12 cellular contexts compared by ENCODE assay signal in the genomic region with DNA sequence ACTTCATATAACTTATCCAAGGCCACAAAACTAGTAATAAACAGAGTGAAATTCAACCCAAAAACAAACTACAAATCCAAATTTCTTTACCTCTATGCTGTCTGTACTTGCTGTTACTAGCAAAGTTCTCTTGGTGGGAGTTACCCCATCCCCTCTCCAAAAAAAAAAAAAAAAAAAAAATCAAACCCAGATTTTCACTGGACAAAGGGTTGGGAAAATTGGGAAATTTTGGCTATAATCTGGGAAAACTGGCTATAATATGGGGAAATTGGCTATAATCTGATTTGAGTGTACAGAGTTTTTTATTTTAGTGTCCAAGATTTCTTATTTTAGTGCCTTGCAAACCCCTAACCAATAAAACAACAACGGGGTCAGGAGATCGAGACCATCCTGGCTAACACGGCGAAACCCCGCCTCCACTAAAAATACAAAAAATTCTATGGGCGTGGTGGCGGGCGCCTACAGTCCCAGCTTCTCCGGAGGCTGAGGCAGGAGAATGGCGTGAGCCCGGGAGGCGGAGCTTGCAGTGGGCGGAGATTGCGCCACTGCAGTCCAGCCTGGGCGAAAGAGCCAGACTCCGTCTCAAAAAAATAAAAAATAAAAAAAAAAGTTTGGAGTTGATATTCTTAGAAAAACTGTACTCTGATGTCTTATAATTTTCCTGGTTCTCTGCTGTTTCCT.
A peak's percentile ranks its signal among the peaks of the same experiment; 100 is the strongest.
DNase-seq lines count a peak whose midpoint lies in the region; ATAC-seq and TF ChIP-seq lines count a peak whose summit lies in the region.
"Had no signal": no experiment of that assay in that cellular context is flagged by ENCODE, and none has a peak within 500 bp of the region (broad histone marks: within the 10 kb centered on the region; RNA-seq: fewer than 3 reads in every experiment).

No MANE protein-coding gene starts in this region.

- no peaks in the 10 kb centered on the region for H3K9me3 ChIP-seq in Loucy (ENCODE audit: insufficient read depth, low read depth, low read length)
- no peaks in the 10 kb centered on the region for H3K9me3 ChIP-seq in colonic mucosa

- no peaks in the 10 kb centered on the region for H3K27me3 ChIP-seq in Loucy (ENCODE audit: insufficient read depth, low read length, poor library complexity, severe bottlenecking)
- H3K27me3 ChIP-seq in colonic mucosa = no peaks in the 10 kb centered on the region

- H3K9me2 ChIP-seq in Loucy (replicated peaks; ENCODE audit: low read depth, low read length) = no peaks in the 10 kb centered on the region

- no peaks in the 10 kb centered on the region for H3K9me3 Mint-ChIP-seq in natural killer cell treated with Interleukin-12 subunit alpha and Interleukin-12 subunit beta and Interleukin-15 and Interleukin-18, amount 100 ng/mL, for 72 hours
- H3K9me3 Mint-ChIP-seq: activated naive CD4-positive, alpha-beta T cell treated with anti-CD3 and anti-CD28 coated beads, Interleukin-2, amount 50 U/mL, for 24 hours had no signal

- peak overlapping the region; percentile 87 to 94 for H3K27ac Mint-ChIP-seq in natural killer cell treated with Interleukin-12 subunit alpha and Interleukin-12 subunit beta and Interleukin-15 and Interleukin-18, amount 100 ng/mL, for 72 hours
- H3K27ac Mint-ChIP-seq: activated naive CD4-positive, alpha-beta T cell treated with anti-CD3 and anti-CD28 coated beads, Interleukin-2, amount 50 U/mL, for 24 hours had no signal

- peaks cover 57% of the 10 kb centered on the region for H3K4me1 ChIP-seq in Loucy (ENCODE audit: insufficient read depth, low read length, poor library complexity, severe bottlenecking)
- H3K4me1 ChIP-seq in colonic mucosa = no peaks in the 10 kb centered on the region

- H3K4me3 ChIP-seq in AG10803 (ENCODE audit: low read length) (no peak overlapping the region), Loucy (ENCODE audit: low read length, poor library complexity, severe bottlenecking) (no peak overlapping the region), colonic mucosa (no peak overlapping the region)

- no peak overlapping the region for H2AFZ ChIP-seq in Loucy (ENCODE audit: low read length)

- no peak for ATAC-seq in natural killer cell treated with Interleukin-12 subunit alpha and Interleukin-12 subunit beta and Interleukin-15 and Interleukin-18, amount 100 ng/mL, for 72 hours
- ATAC-seq in HG02840 (IDR thresholded peaks at IDR 0.05; ENCODE audit: low FRiP score, unreplicated experiment) = no peak
- no peak for ATAC-seq in HG03039 (IDR thresholded peaks at IDR 0.05; ENCODE audit: unreplicated experiment)
- no peak for ATAC-seq in HG03521 (IDR thresholded peaks at IDR 0.05; ENCODE audit: unreplicated experiment)

- H3K27ac ChIP-seq in colonic mucosa = peak overlapping the region; percentile 37

- peak overlapping the region; percentile 53 for H3K4me2 ChIP-seq in Loucy (ENCODE audit: low read depth, low read length, poor library complexity, severe bottlenecking)

- H4K20me1 ChIP-seq in Loucy (ENCODE audit: insufficient read depth, low read length, poor library complexity, severe bottlenecking) = peaks cover 96% of the 10 kb centered on the region

- TF ChIP-seq CTCF in AG10803 (conservative IDR thresholded peaks at IDR 0.05; ENCODE audit: low read length) (no peak), Loucy (conservative IDR thresholded peaks at IDR 0.05; ENCODE audit: low read length) (no peak), colonic mucosa (IDR thresholded peaks at IDR 0.05) (no peak)

- peaks cover 11% of the 10 kb centered on the region for H3K36me3 Mint-ChIP-seq in natural killer cell treated with Interleukin-12 subunit alpha and Interleukin-12 subunit beta and Interleukin-15 and Interleukin-18, amount 100 ng/mL, for 72 hours

- peaks cover 79% of the 10 kb centered on the region in 2 donors for H3K4me1 Mint-ChIP-seq in natural killer cell treated with Interleukin-12 subunit alpha and Interleukin-12 subunit beta and Interleukin-15 and Interleukin-18, amount 100 ng/mL, for 72 hours (ENCODE audit: low read depth in 2 of 2)

- peaks cover 99% of the 10 kb centered on the region for H3K79me2 ChIP-seq in Loucy (ENCODE audit: insufficient read depth, low read length)

- DNase-seq in AG10803 (ENCODE audit: low read depth) (peak; percentile 24), colonic mucosa (no peak)
- no peak for DNase-seq in natural killer cell treated with Interleukin-12 subunit alpha and Interleukin-12 subunit beta and Interleukin-15 and Interleukin-18, amount 100 ng/mL, for 72 hours (ENCODE audit: low spot score)
- DNase-seq in central memory CD4-positive, alpha-beta T cell = no peak
- DNase-seq: Calu3, foreskin melanocyte, NCI-H1417 had no signal

- no peaks in the 10 kb centered on the region for H3K27me3 Mint-ChIP-seq in natural killer cell treated with Interleukin-12 subunit alpha and Interleukin-12 subunit beta and Interleukin-15 and Interleukin-18, amount 100 ng/mL, for 72 hours
- H3K27me3 Mint-ChIP-seq: activated naive CD4-positive, alpha-beta T cell treated with anti-CD3 and anti-CD28 coated beads, Interleukin-2, amount 50 U/mL, for 24 hours had no signal

- H3K9ac ChIP-seq in Loucy (ENCODE audit: low read depth, low read length, poor library complexity, severe bottlenecking) (no peak overlapping the region), colonic mucosa (ENCODE audit: low read depth in 2 of 2, low read length in 2 of 2) (no peak overlapping the region)

- H3F3A ChIP-seq in Loucy (ENCODE audit: low read depth) = peaks cover 15% of the 10 kb centered on the region

- peaks cover 88% of the 10 kb centered on the region for H3K36me3 ChIP-seq in Loucy (ENCODE audit: insufficient read depth, low read length)
- H3K36me3 ChIP-seq in colonic mucosa = no peaks in the 10 kb centered on the region

- intact Hi-C loops in colonic mucosa (cut with DNase I) = no loop called here

- H3K4me3 Mint-ChIP-seq in natural killer cell treated with Interleukin-12 subunit alpha and Interleukin-12 subunit beta and Interleukin-15 and Interleukin-18, amount 100 ng/mL, for 72 hours = peak overlapping the region; percentile 68
- H3K4me3 Mint-ChIP-seq: activated naive CD4-positive, alpha-beta T cell treated with anti-CD3 and anti-CD28 coated beads, Interleukin-2, amount 50 U/mL, for 24 hours had no signal
